In the genomic region with DNA sequence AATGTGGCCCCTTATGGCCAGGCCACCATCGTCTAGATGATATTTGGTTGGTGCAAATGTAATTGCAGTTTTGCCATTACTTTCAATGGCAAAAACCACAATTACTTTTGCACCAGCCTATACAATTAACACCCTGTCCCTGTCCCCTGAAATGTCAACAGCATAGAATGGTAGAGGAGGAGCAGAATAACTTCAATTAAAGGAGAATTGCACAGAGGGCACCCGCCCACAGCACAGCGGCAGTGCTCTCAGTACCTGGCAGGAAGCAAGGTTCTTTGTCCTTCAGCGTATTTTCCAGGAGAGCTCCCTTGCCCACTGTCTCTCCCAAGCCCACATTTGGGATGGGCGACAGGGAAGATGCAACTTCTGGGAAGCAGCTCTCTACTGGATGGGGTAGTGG, we compare ENCODE assay signal across 15 cellular contexts.
DNase-seq lines count a peak whose midpoint lies in the region; ATAC-seq lines count a peak whose summit lies in the region.
"Had no signal": no experiment of that assay in that cellular context is flagged by ENCODE, and none has a peak within 500 bp of the region (broad histone marks: within the 10 kb centered on the region; RNA-seq: fewer than 3 reads in every experiment).

No MANE protein-coding gene starts in this region.

- intact Hi-C loops in cardiac septum (cut with DNase I) = no loop called here
- intact Hi-C loops in Right ventricle myocardium inferior (cut with DNase I) = no loop called here
- intact Hi-C loops in left colon (cut with DNase I, micrococcal nuclease) = no loop called here
- intact Hi-C loops in posterior vena cava (cut with DNase I) = no loop called here

- ATAC-seq in Right ventricle myocardium inferior = no peak
- ATAC-seq in left colon = peak; percentile 86
- ATAC-seq in HG03280 (IDR thresholded peaks at IDR 0.05; ENCODE audit: unreplicated experiment) = no peak

- peak; percentile 39 for DNase-seq in cardiac septum (ENCODE audit: low spot score)
- no peak for DNase-seq in Right ventricle myocardium inferior (ENCODE audit: missing footprints)
- peak in 1 of 2 donors; percentile 38 for DNase-seq in left colon
- DNase-seq in posterior vena cava (ENCODE audit: low spot score) = peak; percentile 31
- no peak for DNase-seq in NCI-H1930 (lab: John Stamatoyannopoulos, UW)
- DNase-seq in NCI-H2171 (lab: John Stamatoyannopoulos, UW) = no peak
- DNase-seq: 8988T; ACHN; CD4-positive, CD25-positive, alpha-beta regulatory T cell; DMS53; GF-D8; GM23248; HCEC 1CT; HFFc6 had no signal

Comparison
In these comparisons a context has a peak if more than half of its experiments do, and no peak if none do; other contexts are left out.
1. DNase-seq: peak in cardiac septum (single experiment) and posterior vena cava (single experiment); none in Right ventricle myocardium inferior (single experiment), NCI-H1930 (0 of 2) and NCI-H2171 (single experiment).